ENCODE assay signal across 15 cellular contexts in genomic region chr15:71804695-71805470, GRCh38. TPM values are rescaled to one million over a fixed set of nuclear protein-coding genes. Genes with fewer than 3 reads are reported as not detected.
A peak's percentile ranks its signal among the peaks of the same experiment; 100 is the strongest.
DNase-seq lines count a peak whose midpoint lies in the region; ATAC-seq, FAIRE-seq and TF ChIP-seq lines count a peak whose summit lies in the region.
"Had no signal": no experiment of that assay in that cellular context is flagged by ENCODE, and none has a peak within 500 bp of the region (broad histone marks: within the 10 kb centered on the region; RNA-seq: fewer than 3 reads in every experiment).

No MANE protein-coding gene starts in this region.

- no peaks in the 10 kb centered on the region for H3K9me3 Mint-ChIP-seq in osteocyte (ENCODE audit: unreplicated experiment)

- CTCF ChIA-PET in GM12878 (lab: Yijun Ruan, JAX): interaction anchor here (0.6 to 6.0 kb wide), 9 partner anchors 14 to 370 kb away, joined by 3 to 69 read pairs (median 6); no protein-coding TSS in a partner anchor

- peak; percentile 84 for FAIRE-seq in GM12878 (lab: Jason Lieb, UNC)

- TF ChIP-seq POLR2A in GM12878 (IDR thresholded peaks at IDR 0.05; ENCODE audit: low read depth, low read length): no peak
- TF ChIP-seq POLR2A in ovary (IDR thresholded peaks at IDR 0.05): no peak

- H3K9ac ChIP-seq in GM12878 (ENCODE audit: control insufficient read depth, insufficient read depth, low read length): no peak overlapping the region; the same call in 1 of the 2 replicates
- H3K9ac ChIP-seq in colonic mucosa (ENCODE audit: low read depth in 2 of 2, low read length in 2 of 2): no peak overlapping the region

- SMC1A ChIA-PET in GM12878 (lab: Charles Lee; ENCODE audit: uncharacterized antibody, unreplicated experiment): interaction anchor here (0.7 to 4.2 kb wide), 8 partner anchors 22 to 358 kb away, joined by 3 to 26 read pairs (median 4); no protein-coding TSS in a partner anchor

- H3K36me3 ChIP-seq in GM12878 (ENCODE audit: control insufficient read depth in 2 of 2, insufficient read depth in 2 of 2, low read length in 1 of 2): no peaks in the 10 kb centered on the region
- H3K36me3 ChIP-seq in colonic mucosa: no peaks in the 10 kb centered on the region
- H3K36me3 ChIP-seq in ovary: no peaks in the 10 kb centered on the region
- H3K36me3 ChIP-seq: gastrocnemius medialis, SJSA1 had no signal

- 43% methylated on average over 6 of the region's 6 CpGs for WGBS in GM12878 (ENCODE audit: insufficient coverage, insufficient replicate concordance, low lambda C conversion rate, missing lambda C conversion rate)
- 70 to 71% (median 70%) methylated on average over 6 of the region's 6 CpGs for whole genome bisulfite sequencing in ovary, 3 donors

- TF ChIP-seq CTCF in GM12878 (IDR thresholded peaks at IDR 0.05 in 2 of 3, conservative IDR thresholded peaks at IDR 0.05 in 1 of 3; ENCODE audit: control insufficient read depth in 2 of 3, extremely low read depth in 1 of 3, insufficient read depth in 1 of 3, low read depth in 3 of 3, low read length in 3 of 3): no peak
- TF ChIP-seq CTCF in osteocyte (IDR thresholded peaks at IDR 0.05): no peak
- no peak for TF ChIP-seq CTCF in colonic mucosa (IDR thresholded peaks at IDR 0.05)
- no peak for TF ChIP-seq CTCF in ovary (IDR thresholded peaks at IDR 0.05)

- no peaks in the 10 kb centered on the region for H3K9me3 ChIP-seq in GM12878 (replicated peaks; ENCODE audit: control insufficient read depth, insufficient read depth, low read length)
- H3K9me3 ChIP-seq in colonic mucosa: no peaks in the 10 kb centered on the region
- no peaks in the 10 kb centered on the region for H3K9me3 ChIP-seq in ovary
- H3K9me3 ChIP-seq: gastrocnemius medialis, SJSA1 had no signal

- H3K27ac ChIP-seq in GM12878 (ENCODE audit: control insufficient read depth, insufficient read depth): no peak overlapping the region
- H3K27ac ChIP-seq in colonic mucosa: no peak overlapping the region
- H3K27ac ChIP-seq in ovary: no peak overlapping the region
- H3K27ac ChIP-seq: gastrocnemius medialis, SJSA1 had no signal

- H3K27ac Mint-ChIP-seq in osteocyte (ENCODE audit: unreplicated experiment): peak overlapping the region; percentile 35

- POLR2A ChIA-PET in GM12878 (lab: Charles Lee): no interaction called here

- intact Hi-C loops in GM12878 (cut with micrococcal nuclease; ENCODE audit: unreplicated experiment) (no loop called here), colonic mucosa (cut with DNase I) (loop anchor here (5.0 kb wide), 1 partner anchor 358 kb away; no protein-coding TSS in a partner anchor), ovary (cut with DNase I) (loop anchor here in 1 of 4 donors (10.0 kb wide), 1 partner anchor 340 kb away; no protein-coding TSS in a partner anchor)

- no peak for TF ChIP-seq RAD21 in GM12878 (IDR thresholded peaks at IDR 0.05; ENCODE audit: insufficient read depth, low read depth, low read length)

- no peaks in the 10 kb centered on the region for H4K20me1 ChIP-seq in GM12878 (ENCODE audit: control insufficient read depth, insufficient read depth)

- H3K27me3 Mint-ChIP-seq in osteocyte (ENCODE audit: unreplicated experiment): no peaks in the 10 kb centered on the region

- no peaks in the 10 kb centered on the region; a peak in 1 of 4 replicates for H3K27me3 ChIP-seq in GM12878 (replicated peaks in 1 of 2; ENCODE audit: control insufficient read depth in 2 of 2, insufficient read depth in 2 of 2, low read length in 1 of 2)
- H3K27me3 ChIP-seq in colonic mucosa: no peaks in the 10 kb centered on the region
- no peaks in the 10 kb centered on the region for H3K27me3 ChIP-seq in ovary
- H3K27me3 ChIP-seq: gastrocnemius medialis, SJSA1 had no signal

- H3K4me2 ChIP-seq in GM12878 (ENCODE audit: control insufficient read depth, insufficient read depth): peak overlapping the region; percentile 49

- peaks cover 10% of the 10 kb centered on the region for H3K4me1 ChIP-seq in GM12878 (ENCODE audit: control insufficient read depth, insufficient read depth, low read length)
- H3K4me1 ChIP-seq in colonic mucosa: no peaks in the 10 kb centered on the region
- H3K4me1 ChIP-seq in ovary (ENCODE audit: insufficient read depth): no peaks in the 10 kb centered on the region
- H3K4me1 ChIP-seq: gastrocnemius medialis had no signal

- H3K4me3 ChIP-seq in GM12878 (no peak overlapping the region), colonic mucosa (no peak overlapping the region), ovary (no peak overlapping the region)
- H3K4me3 ChIP-seq: gastrocnemius medialis, SJSA1 had no signal

- no peaks in the 10 kb centered on the region for H3K79me2 ChIP-seq in GM12878 (ENCODE audit: control insufficient read depth, insufficient read depth, low read length)

- RAD21 ChIA-PET in GM12878 (lab: Charles Lee; ENCODE audit: unreplicated experiment): interaction anchor here (0.7 to 1.9 kb wide), 6 partner anchors 23 to 351 kb away, joined by 3 to 9 read pairs (median 4); no protein-coding TSS in a partner anchor

- peak; percentile 69 for ATAC-seq in HG03108 (IDR thresholded peaks at IDR 0.05; ENCODE audit: unreplicated experiment)
- ATAC-seq in GM12878: peak; percentile 56
- ATAC-seq: gastrocnemius medialis had no signal

- in situ Hi-C loops in GM12878 (cut with MboI): loop anchor here (5.0 to 10.0 kb wide), 3 partner anchors 58 to 350 kb away; no protein-coding TSS in a partner anchor

- BruUV-seq in GM12878 (replicated peaks; lab: Mats Ljungman, UMichigan): no TSS peak

- H3K36me3 Mint-ChIP-seq in osteocyte (ENCODE audit: unreplicated experiment): no peaks in the 10 kb centered on the region

- no peak overlapping the region for H3K4me3 Mint-ChIP-seq in osteocyte (ENCODE audit: unreplicated experiment)

- TF ChIP-seq EP300 in GM12878 (IDR thresholded peaks at IDR 0.05; ENCODE audit: borderline replicate concordance in 1 of 2, control insufficient read depth in 1 of 2, low read depth in 2 of 2, low read length in 2 of 2): no peak
- no peak for TF ChIP-seq EP300 in ovary (IDR thresholded peaks at IDR 0.05)

- H3K4me1 Mint-ChIP-seq in osteocyte (ENCODE audit: unreplicated experiment): peaks cover 49% of the 10 kb centered on the region

- DNase-seq in NCI-H146 (lab: John Stamatoyannopoulos, UW) (peak; percentile 9), NCI-H146 treated with DMSO at 0.1 percent for 48 hours (lab: John Stamatoyannopoulos, UW; ENCODE audit: unreplicated experiment) (no peak), GM12878 (ENCODE audit: low read depth, low spot score) (no peak), osteocyte (ENCODE audit: extremely low spot score, unreplicated experiment) (no peak), colonic mucosa (no peak), ovary (no peak)
- DNase-seq in activated effector memory CD4-positive, alpha-beta T cell treated with Interleukin-2 at 50 U/mL for 16 hours: no peak
- DNase-seq: 8988T; gastrocnemius medialis; NCI-H1105; NCI-H774; stimulated activated CD4-positive, alpha-beta T cell treated with anti-CD3 and anti-CD28 coated beads, Interleukin-12 subunit alpha, Interleukin-12 subunit beta, amount 100 ng/mL, for 4 hours had no signal

- H2AFZ ChIP-seq in GM12878 (ENCODE audit: control insufficient read depth, low read depth, low read length): peak overlapping the region; percentile 52

TF ChIP-seq in GM12878, 131 proteins besides CTCF, POLR2A, EP300 and RAD21 (continues in another document):
- TF ChIP-seq NFXL1 (IDR thresholded peaks at IDR 0.05; ENCODE audit: borderline replicate concordance) (no peak), CBFB (IDR thresholded peaks at IDR 0.05; ENCODE audit: low read depth) (no peak), PKNOX1 (IDR thresholded peaks at IDR 0.05) (peak; percentile 69)

RNA-seq across cellular contexts. Expression of gene NR2E3, which starts 5.5 kb away (rescaled TPM):
- 0.23 TPM in 1 of 2 replicates, not detected in the other for total RNA-seq in GM12878 (2013; cell fraction: nucleolus; rRNA removed)
- not detected in 2 replicates for total RNA-seq in GM12878 (2014; rRNA removed)
- total RNA-seq in GM12878 (2014; rRNA removed; fragmentation: Illumina TruSeq; extraction: Trizol): not detected in 2 replicates
- total RNA-seq in GM12878 (2021): not detected in 2 replicates
- polyA plus RNA-seq in GM12878 (2011; ENCODE audit: low read depth): not detected
- polyA plus RNA-seq in GM12878 (2011; rRNA removed): not detected in 2 replicates
- not detected in 2 replicates for polyA plus RNA-seq in GM12878 (2011; cell fraction: cytosol; rRNA removed)
- polyA plus RNA-seq in GM12878 (2011; cell fraction: nucleus; rRNA removed): not detected in 2 replicates
- polyA plus RNA-seq in GM12878 (2012): 0.26 TPM in 1 of 2 replicates, not detected in the other
- not detected in 2 replicates for polyA plus RNA-seq in GM12878 (2014; fragmentation: Illumina TruSeq; extraction: Trizol)
- under 1 TPM; 0.05 to 0.11 TPM for polyA plus RNA-seq in GM12878 (2014; fragmentation: Nextera tagmentation; extraction: Ambion mirVana)
- not detected in 2 replicates for polyA plus RNA-seq in GM12878 (2014; rRNA removed)
- under 1 TPM in 1 of 2 experiments, not detected in 1; 0.11 TPM for polyA plus RNA-seq in GM12878 (2016; fragmentation: Nextera tagmentation; extraction: Ambion mirVana)
- polyA minus RNA-seq in GM12878 (2011; rRNA and poly(A)+ RNA removed): not detected in 2 replicates
- polyA minus RNA-seq in GM12878 (2011; cell fraction: cytosol; rRNA and poly(A)+ RNA removed): not detected in 2 replicates
- not detected in 2 replicates for polyA minus RNA-seq in GM12878 (2011; cell fraction: nucleus; rRNA and poly(A)+ RNA removed)
- total RNA-seq in osteocyte: not detected in 2 replicates
- under 1 TPM; 0.35 to 0.64 TPM for total RNA-seq in colonic mucosa
- total RNA-seq in ovary: under 1 TPM in 3 of 7 donors, not detected in 4; 0.20 to 0.69 (median 0.24) TPM
- polyA plus RNA-seq in ovary: under 1 TPM in 1 of 2 donors, not detected in 1; 0.04 TPM
- total RNA-seq: gastrocnemius medialis, SJSA1, subcutaneous adipose tissue had no signal
